In the genomic region with DNA sequence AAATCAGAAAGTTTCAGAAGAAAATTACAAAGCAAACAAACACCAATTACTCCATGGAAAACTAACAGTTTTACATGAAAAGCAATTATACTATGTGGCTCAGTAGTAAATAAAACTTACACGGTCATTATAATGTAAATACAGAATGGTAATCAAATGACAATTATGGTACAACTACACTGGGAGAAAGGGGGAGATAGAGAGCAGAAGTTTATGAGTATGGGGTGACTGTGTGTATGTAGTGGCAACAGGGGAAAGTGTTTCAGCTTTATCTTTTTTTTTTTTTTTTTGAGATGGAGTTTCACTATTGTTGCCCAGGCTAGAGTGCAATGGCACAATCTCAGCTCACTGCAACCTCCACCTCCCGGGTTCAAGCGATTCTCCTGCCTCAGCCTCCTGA, we compare ENCODE assay signal across 8 cellular contexts. TPM values are rescaled to one million over a fixed set of nuclear protein-coding genes. Genes with fewer than 3 reads are reported as not detected.
DNase-seq lines count a peak whose midpoint lies in the region; ATAC-seq and TF ChIP-seq lines count a peak whose summit lies in the region.
"Not testable (repeated sequence)": the region's sequence is repeated elsewhere in the genome, so short reads cannot be mapped to it uniquely, and the experiment has no call there.

No MANE protein-coding gene starts in this region.

- not testable (repeated sequence) for DNase-seq in CD4-positive, alpha-beta T cell; MM.1S; T-helper 2 cell treated with Interferon-gamma antibody and Interleukin-4, amounts not matched to agents 5 μg/mL and 100 μg/mL, for 36 hours (ENCODE audit: low spot score); activated CD8-positive, alpha-beta memory T cell treated with anti-CD3 and anti-CD28 coated beads, Interleukin-2, amount 10 ng/mL, durations not matched to agents 7 days and 5 days; effector memory CD8-positive, alpha-beta T cell; naive thymus-derived CD4-positive, alpha-beta T cell
- peak; percentile 5 for DNase-seq in GM23248

- H3K27me3 Mint-ChIP-seq in CD4-positive, alpha-beta T cell; T-helper 2 cell treated with Interferon-gamma antibody and Interleukin-4, amounts not matched to agents 5 μg/mL and 100 μg/mL, for 36 hours (ENCODE audit: low read depth); activated CD8-positive, alpha-beta memory T cell treated with anti-CD3 and anti-CD28 coated beads, Interleukin-2, amount 10 ng/mL, durations not matched to agents 7 days and 5 days; activated naive CD4-positive, alpha-beta T cell treated with anti-CD3 and anti-CD28 coated beads, Interleukin-2, amount 50 U/mL, for 24 hours; effector memory CD8-positive, alpha-beta T cell; naive thymus-derived CD4-positive, alpha-beta T cell: not testable (repeated sequence)

- WGBS in GM23248 (ENCODE audit: low coverage in 1 of 2, low lambda C conversion rate in 2 of 2, missing lambda C conversion rate in 2 of 2), 2 experiments = 96 to 97% methylated on average over 3 of the region's 3 CpGs

- H3K4me1 Mint-ChIP-seq in CD4-positive, alpha-beta T cell (ENCODE audit: low read depth) = peaks cover 28% of the 10 kb centered on the region
- peaks cover 22% of the 10 kb centered on the region for H3K4me1 Mint-ChIP-seq in T-helper 2 cell treated with Interferon-gamma antibody and Interleukin-4, amounts not matched to agents 5 μg/mL and 100 μg/mL, for 36 hours (ENCODE audit: low read depth)
- peaks cover 30% of the 10 kb centered on the region for H3K4me1 Mint-ChIP-seq in activated CD8-positive, alpha-beta memory T cell treated with anti-CD3 and anti-CD28 coated beads, Interleukin-2, amount 10 ng/mL, durations not matched to agents 7 days and 5 days
- peaks cover 38% of the 10 kb centered on the region for H3K4me1 Mint-ChIP-seq in activated naive CD4-positive, alpha-beta T cell treated with anti-CD3 and anti-CD28 coated beads, Interleukin-2, amount 50 U/mL, for 24 hours
- peaks cover 11 to 32% of the 10 kb centered on the region in 2 donors for H3K4me1 Mint-ChIP-seq in effector memory CD8-positive, alpha-beta T cell (ENCODE audit: low read depth in 2 of 2)
- H3K4me1 Mint-ChIP-seq in naive thymus-derived CD4-positive, alpha-beta T cell = peaks cover 11 to 38% (median 31%) of the 10 kb centered on the region in 7 donors

- not testable (repeated sequence) for H3K27me3 ChIP-seq in CD4-positive, alpha-beta T cell (ENCODE audit: control insufficient read depth, insufficient read depth, low read length); GM23248 (replicated peaks; ENCODE audit: insufficient read depth); MM.1S (replicated peaks; ENCODE audit: insufficient read depth, low read length); naive thymus-derived CD4-positive, alpha-beta T cell (ENCODE audit: control insufficient read depth in 2 of 2, insufficient read depth in 2 of 2, low read length in 2 of 2)

- peak; percentile 68 for ATAC-seq in CD4-positive, alpha-beta T cell (ENCODE audit: poor library complexity)
- ATAC-seq in activated CD8-positive, alpha-beta memory T cell treated with anti-CD3 and anti-CD28 coated beads, Interleukin-2, amount 10 ng/mL, durations not matched to agents 7 days and 5 days = peak; percentile 75
- ATAC-seq in effector memory CD8-positive, alpha-beta T cell (replicated peaks) = peak; percentile 85
- peak; percentile 57 for ATAC-seq in naive thymus-derived CD4-positive, alpha-beta T cell

- H3K79me2 ChIP-seq in GM23248 (ENCODE audit: insufficient read depth) (peaks cover 100% of the 10 kb centered on the region), MM.1S (ENCODE audit: low read length) (peaks cover 100% of the 10 kb centered on the region)

- CTCF ChIA-PET in CD4-positive, alpha-beta T cell (lab: Charles Lee) = interaction anchor here (0.7 to 0.9 kb wide), 2 partner anchors 9 to 75 kb away, joined by 3 read pairs; a partner anchor contains a TSS
- CTCF ChIA-PET in activated CD8-positive, alpha-beta memory T cell treated with anti-CD3 and anti-CD28 coated beads, Interleukin-2, amount 10 ng/mL, durations not matched to agents 7 days and 5 days (lab: Charles Lee) = interaction anchor here (1.0 kb wide), 1 partner anchor 75 kb away, joined by 3 read pairs; no protein-coding TSS in a partner anchor
- CTCF ChIA-PET in naive thymus-derived CD4-positive, alpha-beta T cell (lab: Charles Lee) = interaction anchor here (0.8 kb wide), 1 partner anchor 73 kb away, joined by 3 read pairs; no protein-coding TSS in a partner anchor

- H3K9me3 Mint-ChIP-seq in CD4-positive, alpha-beta T cell; T-helper 2 cell treated with Interferon-gamma antibody and Interleukin-4, amounts not matched to agents 5 μg/mL and 100 μg/mL, for 36 hours; activated CD8-positive, alpha-beta memory T cell treated with anti-CD3 and anti-CD28 coated beads, Interleukin-2, amount 10 ng/mL, durations not matched to agents 7 days and 5 days (ENCODE audit: low read depth); activated naive CD4-positive, alpha-beta T cell treated with anti-CD3 and anti-CD28 coated beads, Interleukin-2, amount 50 U/mL, for 24 hours; effector memory CD8-positive, alpha-beta T cell; naive thymus-derived CD4-positive, alpha-beta T cell: not testable (repeated sequence)

- H4K20me1 ChIP-seq in GM23248 (ENCODE audit: insufficient read depth) (peaks cover 24% of the 10 kb centered on the region; the same call in 1 of the 2 replicates), MM.1S (ENCODE audit: insufficient read depth, low read length) (peaks cover 13% of the 10 kb centered on the region; the same call in 1 of the 2 replicates)

- not testable (repeated sequence) for H3K4me1 ChIP-seq in GM23248 (ENCODE audit: insufficient read depth); MM.1S (ENCODE audit: low read length); naive thymus-derived CD4-positive, alpha-beta T cell (ENCODE audit: control insufficient read depth in 2 of 2, insufficient read depth in 2 of 2, low read length in 2 of 2)

- H3K36me3 ChIP-seq in GM23248 (ENCODE audit: low read depth) (peaks cover 48% of the 10 kb centered on the region), MM.1S (replicated peaks; ENCODE audit: insufficient read depth, low read length) (peaks cover 20% of the 10 kb centered on the region)
- H3K36me3 ChIP-seq in naive thymus-derived CD4-positive, alpha-beta T cell (ENCODE audit: control insufficient read depth in 2 of 3, insufficient read depth in 3 of 3, low read length in 3 of 3) = peaks cover 0 to 43% (median 12%) of the 10 kb centered on the region in 3 experiments

- in situ Hi-C loops in GM23248 (cut with MboI) = not testable (repeated sequence)

- not testable (repeated sequence) for H3K9me3 ChIP-seq in CD4-positive, alpha-beta T cell (ENCODE audit: control insufficient read depth, low read length); GM23248 (ENCODE audit: low read depth); MM.1S (replicated peaks; ENCODE audit: insufficient read depth, low read length); naive thymus-derived CD4-positive, alpha-beta T cell (ENCODE audit: control insufficient read depth in 2 of 3, low read length in 3 of 3)

- H3K36me3 Mint-ChIP-seq in CD4-positive, alpha-beta T cell (ENCODE audit: low read depth) = peaks cover 58% of the 10 kb centered on the region
- H3K36me3 Mint-ChIP-seq in T-helper 2 cell treated with Interferon-gamma antibody and Interleukin-4, amounts not matched to agents 5 μg/mL and 100 μg/mL, for 36 hours (ENCODE audit: low read depth) = peaks cover 37% of the 10 kb centered on the region
- H3K36me3 Mint-ChIP-seq in activated CD8-positive, alpha-beta memory T cell treated with anti-CD3 and anti-CD28 coated beads, Interleukin-2, amount 10 ng/mL, durations not matched to agents 7 days and 5 days = peaks cover 31% of the 10 kb centered on the region
- peaks cover 12% of the 10 kb centered on the region for H3K36me3 Mint-ChIP-seq in activated naive CD4-positive, alpha-beta T cell treated with anti-CD3 and anti-CD28 coated beads, Interleukin-2, amount 50 U/mL, for 24 hours
- H3K36me3 Mint-ChIP-seq in effector memory CD8-positive, alpha-beta T cell (ENCODE audit: insufficient read depth) = peaks cover 47% of the 10 kb centered on the region
- peaks cover 0 to 31% (median 19%) of the 10 kb centered on the region in 5 donors for H3K36me3 Mint-ChIP-seq in naive thymus-derived CD4-positive, alpha-beta T cell

- H3K27ac Mint-ChIP-seq in CD4-positive, alpha-beta T cell = peak overlapping the region; percentile 37
- H3K27ac Mint-ChIP-seq in T-helper 2 cell treated with Interferon-gamma antibody and Interleukin-4, amounts not matched to agents 5 μg/mL and 100 μg/mL, for 36 hours = peak overlapping the region; percentile 1
- peak overlapping the region; percentile 6 for H3K27ac Mint-ChIP-seq in activated CD8-positive, alpha-beta memory T cell treated with anti-CD3 and anti-CD28 coated beads, Interleukin-2, amount 10 ng/mL, durations not matched to agents 7 days and 5 days
- peak overlapping the region; percentile 33 for H3K27ac Mint-ChIP-seq in activated naive CD4-positive, alpha-beta T cell treated with anti-CD3 and anti-CD28 coated beads, Interleukin-2, amount 50 U/mL, for 24 hours
- H3K27ac Mint-ChIP-seq in effector memory CD8-positive, alpha-beta T cell = not testable (repeated sequence)
- H3K27ac Mint-ChIP-seq in naive thymus-derived CD4-positive, alpha-beta T cell = peak overlapping the region in 5 of 9 donors; percentile 1 to 58 (median 8)

- POLR2A ChIA-PET in CD4-positive, alpha-beta T cell (lab: Charles Lee); naive thymus-derived CD4-positive, alpha-beta T cell (lab: Charles Lee): not testable (repeated sequence)

- intact Hi-C loops in CD4-positive, alpha-beta T cell (cut with DNase I, micrococcal nuclease) = not testable (repeated sequence)
- intact Hi-C loops in naive thymus-derived CD4-positive, alpha-beta T cell (cut with micrococcal nuclease) = loop anchor here in 1 of 2 donors (5.0 kb wide), 1 partner anchor 36 kb away; no protein-coding TSS in a partner anchor

- H3K9ac ChIP-seq in GM23248; MM.1S (ENCODE audit: low read length): not testable (repeated sequence)

- not testable (repeated sequence) for H3K4me3 Mint-ChIP-seq in CD4-positive, alpha-beta T cell; T-helper 2 cell treated with Interferon-gamma antibody and Interleukin-4, amounts not matched to agents 5 μg/mL and 100 μg/mL, for 36 hours; activated CD8-positive, alpha-beta memory T cell treated with anti-CD3 and anti-CD28 coated beads, Interleukin-2, amount 10 ng/mL, durations not matched to agents 7 days and 5 days; effector memory CD8-positive, alpha-beta T cell
- peak overlapping the region; percentile 49 for H3K4me3 Mint-ChIP-seq in activated naive CD4-positive, alpha-beta T cell treated with anti-CD3 and anti-CD28 coated beads, Interleukin-2, amount 50 U/mL, for 24 hours
- peak overlapping the region in 2 of 10 donors; percentile 4 to 29 for H3K4me3 Mint-ChIP-seq in naive thymus-derived CD4-positive, alpha-beta T cell

- not testable (repeated sequence) for H3K9me2 ChIP-seq in GM23248 (ENCODE audit: insufficient read depth); MM.1S (replicated peaks; ENCODE audit: insufficient read depth, low read length)

- peaks cover 12% of the 10 kb centered on the region; the same call in 1 of the 2 replicates for H3F3A ChIP-seq in GM23248 (ENCODE audit: insufficient read depth)
- H3F3A ChIP-seq in MM.1S (ENCODE audit: insufficient read depth, low read length) = not testable (repeated sequence)

- H3K4me3 ChIP-seq in GM23248; MM.1S (ENCODE audit: low read length); naive thymus-derived CD4-positive, alpha-beta T cell (ENCODE audit: low read length): not testable (repeated sequence)

- H3K4me2 ChIP-seq in GM23248 (ENCODE audit: unreplicated experiment); MM.1S (ENCODE audit: low read depth, low read length): not testable (repeated sequence)

- TF ChIP-seq CTCF in CD4-positive, alpha-beta T cell (IDR thresholded peaks at IDR 0.05) = not testable (repeated sequence)
- 0 out of 2 replicates have a peak, but pooled peaks have one; percentile 18 for TF ChIP-seq CTCF in MM.1S (IDR thresholded peaks at IDR 0.05; ENCODE audit: low read length)

- H2AFZ ChIP-seq in GM23248; MM.1S (ENCODE audit: low read length): not testable (repeated sequence)

- H3K27ac ChIP-seq in CD4-positive, alpha-beta T cell (ENCODE audit: low read depth, low read length); GM23248; MM.1S (ENCODE audit: low read length); naive thymus-derived CD4-positive, alpha-beta T cell (ENCODE audit: low read depth, low read length): not testable (repeated sequence)

RNA-seq across cellular contexts. Expression of a gene that starts 8.5 kb away (rescaled TPM):
- 10 to 100 TPM; 37.4 to 39.6 TPM for total RNA-seq in CD4-positive, alpha-beta T cell
- total RNA-seq in GM23248 (2014; rRNA removed; shearing (Covaris generic)) = 141 and 151 TPM in 2 replicates
- 167 and 169 TPM in 2 replicates for polyA plus RNA-seq in GM23248 (2016; fragmentation: Nextera tagmentation; extraction: Ambion mirVana)
- 100 to 1,000 TPM; 100 to 144 TPM for total RNA-seq in activated CD8-positive, alpha-beta memory T cell treated with anti-CD3 and anti-CD28 coated beads, Interleukin-2, amount 10 ng/mL, durations not matched to agents 7 days and 5 days
- total RNA-seq in naive thymus-derived CD4-positive, alpha-beta T cell = 100 to 1,000 TPM in 1 of 5 experiments, 10 to 100 TPM in 4; 39.2 to 130 (median 93.6) TPM
- polyA plus RNA-seq in naive thymus-derived CD4-positive, alpha-beta T cell = 10 to 100 TPM; 46.0 to 47.1 TPM

RNA-seq across cellular contexts. Expression of a gene that starts 51.8 kb away (rescaled TPM):
- 1 to 10 TPM; 1.1 to 2.5 TPM for total RNA-seq in CD4-positive, alpha-beta T cell
- total RNA-seq in GM23248 (2014; rRNA removed; shearing (Covaris generic)) = 25.1 and 36.7 TPM in 2 replicates
- 12.0 and 12.2 TPM in 2 replicates for polyA plus RNA-seq in GM23248 (2016; fragmentation: Nextera tagmentation; extraction: Ambion mirVana)
- total RNA-seq in activated CD8-positive, alpha-beta memory T cell treated with anti-CD3 and anti-CD28 coated beads, Interleukin-2, amount 10 ng/mL, durations not matched to agents 7 days and 5 days = 10 to 100 TPM; 22.5 to 27.7 TPM
- 10 to 100 TPM in 4 of 5 experiments, 1 to 10 TPM in 1; 5.5 to 24.6 (median 15.0) TPM for total RNA-seq in naive thymus-derived CD4-positive, alpha-beta T cell
- 10 to 100 TPM; 20.2 to 25.2 TPM for polyA plus RNA-seq in naive thymus-derived CD4-positive, alpha-beta T cell

RNA-seq across cellular contexts. Expression of a gene that starts 56.1 kb away (rescaled TPM):
- total RNA-seq in CD4-positive, alpha-beta T cell = 10 to 100 TPM; 18.9 to 19.0 TPM
- total RNA-seq in GM23248 (2014; rRNA removed; shearing (Covaris generic)) = 93.3 and 98.5 TPM in 2 replicates
- polyA plus RNA-seq in GM23248 (2016; fragmentation: Nextera tagmentation; extraction: Ambion mirVana) = 67.0 and 67.1 TPM in 2 replicates
- total RNA-seq in activated CD8-positive, alpha-beta memory T cell treated with anti-CD3 and anti-CD28 coated beads, Interleukin-2, amount 10 ng/mL, durations not matched to agents 7 days and 5 days = 10 to 100 TPM; 50.3 to 59.4 TPM
- 10 to 100 TPM; 27.2 to 56.2 (median 43.6) TPM for total RNA-seq in naive thymus-derived CD4-positive, alpha-beta T cell
- polyA plus RNA-seq in naive thymus-derived CD4-positive, alpha-beta T cell = 10 to 100 TPM; 58.0 to 85.1 TPM
